In the genomic region with DNA sequence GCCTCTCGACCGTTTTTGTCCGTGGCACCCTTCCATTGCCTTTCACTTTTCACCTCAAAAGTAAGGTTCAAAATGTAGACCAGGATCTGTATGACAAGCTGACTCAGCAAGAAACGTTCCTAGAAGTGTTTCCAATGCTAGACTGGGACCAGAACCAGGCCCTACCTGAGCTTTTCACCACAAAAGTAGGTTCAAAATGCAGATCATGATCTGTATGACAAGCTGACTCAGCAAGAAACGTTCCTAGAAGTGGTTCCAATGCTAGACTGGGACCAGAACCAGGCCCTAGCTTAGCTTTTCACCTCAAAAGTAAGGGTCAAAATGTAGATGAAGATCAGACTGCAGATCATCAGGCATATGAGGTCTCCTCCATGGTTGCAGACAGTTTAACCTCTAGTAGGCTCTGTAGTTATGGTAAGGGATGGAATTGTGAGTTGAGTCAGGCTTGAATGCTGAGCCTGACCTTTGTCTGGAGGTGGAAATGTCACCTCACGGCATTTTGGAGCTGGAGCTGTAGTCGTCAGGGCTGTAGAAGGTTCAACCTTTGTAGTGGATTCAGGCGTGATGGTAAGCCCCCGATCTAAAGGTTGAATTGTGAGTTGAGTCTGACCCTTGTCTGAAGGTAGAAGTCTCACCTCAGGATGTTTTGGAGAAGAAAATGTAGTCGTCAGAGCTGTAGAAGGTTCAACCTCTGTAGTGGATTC, we compare ENCODE assay signal across 20 cellular contexts. TPM values are rescaled to one million over a fixed set of nuclear protein-coding genes. Genes with fewer than 3 reads are reported as not detected.
A peak's percentile ranks its signal among the peaks of the same experiment; 100 is the strongest.
DNase-seq lines count a peak whose midpoint lies in the region; ATAC-seq, FAIRE-seq and TF ChIP-seq lines count a peak whose summit lies in the region.
"Had no signal": no experiment of that assay in that cellular context is flagged by ENCODE, and none has a peak within 500 bp of the region (broad histone marks: within the 10 kb centered on the region; RNA-seq: fewer than 3 reads in every experiment).

No MANE protein-coding gene starts in this region.

- no peak overlapping the region for H3K27ac ChIP-seq in trophoblast cell (ENCODE audit: low read depth, low read length)
- no peak overlapping the region for H3K27ac ChIP-seq in CD8-positive, alpha-beta T cell (ENCODE audit: low read depth, low read length)
- H3K27ac ChIP-seq: 22Rv1, BLaER1, GM23248 had no signal

- no peak overlapping the region for H3K4me3 ChIP-seq in trophoblast cell (ENCODE audit: low read depth, low read length)
- no peak overlapping the region for H3K4me3 ChIP-seq in CD8-positive, alpha-beta T cell (ENCODE audit: low read depth, low read length)
- H3K4me3 ChIP-seq: BLaER1, GM12878, GM23248, HAP-1 had no signal

- intact Hi-C loops in CD8-positive, alpha-beta T cell (cut with DNase I, micrococcal nuclease): no loop called here

- no peak overlapping the region for H2BK5ac ChIP-seq in trophoblast cell (ENCODE audit: low read depth, low read length, poor library complexity)

- H3K27ac Mint-ChIP-seq in activated CD8-positive, alpha-beta memory T cell treated with anti-CD3 and anti-CD28 coated beads, Interleukin-2, amount 10 ng/mL, durations not matched to agents 7 days and 5 days: no peak overlapping the region
- H3K27ac Mint-ChIP-seq in stimulated activated naive CD8-positive, alpha-beta T cell treated with anti-CD3 and anti-CD28 coated beads, Interleukin-15, amount 100 ng/mL, for 72 hours: no peak overlapping the region
- no peak overlapping the region for H3K27ac Mint-ChIP-seq in CD8-positive, alpha-beta T cell
- H3K27ac Mint-ChIP-seq: CD14-positive monocyte; CD4-positive, alpha-beta memory T cell had no signal

- H3K4me1 ChIP-seq in trophoblast cell (ENCODE audit: control insufficient read depth in 1 of 2, insufficient read depth in 2 of 2, low read length in 2 of 2): peaks cover 7 to 8% of the 10 kb centered on the region in 2 experiments
- H3K4me1 ChIP-seq in CD8-positive, alpha-beta T cell (ENCODE audit: insufficient read depth, low read length): no peaks in the 10 kb centered on the region
- H3K4me1 ChIP-seq: BLaER1, HAP-1 had no signal

- no peak overlapping the region for H3K4me2 ChIP-seq in trophoblast cell (ENCODE audit: low read length)
- H3K4me2 ChIP-seq: BLaER1 had no signal

- peaks cover 11% of the 10 kb centered on the region for H3K9me3 Mint-ChIP-seq in activated CD8-positive, alpha-beta memory T cell treated with anti-CD3 and anti-CD28 coated beads, Interleukin-2, amount 10 ng/mL, durations not matched to agents 7 days and 5 days (ENCODE audit: low read depth)
- H3K9me3 Mint-ChIP-seq in stimulated activated naive CD8-positive, alpha-beta T cell treated with anti-CD3 and anti-CD28 coated beads, Interleukin-15, amount 100 ng/mL, for 72 hours: peaks cover 5 to 31% of the 10 kb centered on the region in 2 donors
- H3K9me3 Mint-ChIP-seq in CD8-positive, alpha-beta T cell: peaks cover 8% of the 10 kb centered on the region

- H2BK12ac ChIP-seq in trophoblast cell (ENCODE audit: low read length): peak overlapping the region; percentile 46

- no peak overlapping the region for H3K18ac ChIP-seq in trophoblast cell (ENCODE audit: low read length)

- no CpG with 5 or more reads among the region's 10 CpGs for WGBS in trophoblast cell (ENCODE audit: extremely low coverage, insufficient coverage, insufficient read length)

- H3K14ac ChIP-seq in trophoblast cell (ENCODE audit: low read length): no peak overlapping the region

- H3K23ac ChIP-seq in trophoblast cell (ENCODE audit: low read length): no peak overlapping the region

- H3K79me2 ChIP-seq in trophoblast cell (ENCODE audit: control insufficient read depth, insufficient read depth, low read length, poor library complexity): no peaks in the 10 kb centered on the region

- no peak overlapping the region for H3K4ac ChIP-seq in trophoblast cell (ENCODE audit: low read depth, low read length)

- H3K36me3 ChIP-seq in trophoblast cell (ENCODE audit: control insufficient read depth in 1 of 2, insufficient read depth in 2 of 2, low read length in 2 of 2): no peaks in the 10 kb centered on the region
- H3K36me3 ChIP-seq in CD8-positive, alpha-beta T cell (ENCODE audit: insufficient read depth, low read length): no peaks in the 10 kb centered on the region
- H3K36me3 ChIP-seq: BLaER1, HAP-1 had no signal

- no peak overlapping the region for H2BK120ac ChIP-seq in trophoblast cell (ENCODE audit: insufficient read depth, low read length, poor library complexity)

- peak; percentile 35 for DNase-seq in activated CD8-positive, alpha-beta memory T cell treated with anti-CD3 and anti-CD28 coated beads, Interleukin-2, amount 50 U/mL, for 48 hours
- DNase-seq in activated CD8-positive, alpha-beta memory T cell treated with anti-CD3 and anti-CD28 coated beads, Interleukin-2, amount 10 ng/mL, durations not matched to agents 7 days and 5 days: no peak
- DNase-seq in stimulated activated naive CD8-positive, alpha-beta T cell treated with anti-CD3 and anti-CD28 coated beads, Interleukin-15, Interleukin-2, amounts not matched to agents 100 U/mL and 50 U/mL, for 24 hours: no peak
- DNase-seq in stimulated activated naive CD8-positive, alpha-beta T cell treated with anti-CD3 and anti-CD28 coated beads, Interleukin-15, amount 100 ng/mL, for 72 hours: no peak
- DNase-seq in trophoblast cell (no peak), D721Med (ENCODE audit: insufficient read length, low spot score) (no peak)
- no peak for DNase-seq in CD8-positive, alpha-beta T cell
- DNase-seq: Calu3; CD4-positive, alpha-beta memory T cell; DMS 273 treated with DMSO at 0.1 percent for 48 hours; DMS53; DND-41; EL; GM23248; KBM-7 had no signal

- H3K4me3 Mint-ChIP-seq in activated CD8-positive, alpha-beta memory T cell treated with anti-CD3 and anti-CD28 coated beads, Interleukin-2, amount 10 ng/mL, durations not matched to agents 7 days and 5 days: no peak overlapping the region
- no peak overlapping the region for H3K4me3 Mint-ChIP-seq in stimulated activated naive CD8-positive, alpha-beta T cell treated with anti-CD3 and anti-CD28 coated beads, Interleukin-15, amount 100 ng/mL, for 72 hours
- no peak overlapping the region for H3K4me3 Mint-ChIP-seq in CD8-positive, alpha-beta T cell
- H3K4me3 Mint-ChIP-seq: CD14-positive monocyte; CD4-positive, alpha-beta memory T cell had no signal

- peaks cover 43% of the 10 kb centered on the region for H3K27me3 Mint-ChIP-seq in activated CD8-positive, alpha-beta memory T cell treated with anti-CD3 and anti-CD28 coated beads, Interleukin-2, amount 10 ng/mL, durations not matched to agents 7 days and 5 days
- peaks cover 55% of the 10 kb centered on the region for H3K27me3 Mint-ChIP-seq in stimulated activated naive CD8-positive, alpha-beta T cell treated with anti-CD3 and anti-CD28 coated beads, Interleukin-15, amount 100 ng/mL, for 72 hours
- H3K27me3 Mint-ChIP-seq in CD8-positive, alpha-beta T cell (ENCODE audit: low read depth): peaks cover 20% of the 10 kb centered on the region

- H2AFZ ChIP-seq in trophoblast cell (ENCODE audit: insufficient read depth, low read length, poor library complexity): no peak overlapping the region
- H2AFZ ChIP-seq: GM23248 had no signal

- H3K79me1 ChIP-seq in trophoblast cell (ENCODE audit: low read length): peaks cover 7% of the 10 kb centered on the region

- ATAC-seq in activated CD8-positive, alpha-beta memory T cell treated with anti-CD3 and anti-CD28 coated beads, Interleukin-2, amount 10 ng/mL, durations not matched to agents 7 days and 5 days: no peak
- ATAC-seq in stimulated activated naive CD8-positive, alpha-beta T cell treated with anti-CD3 and anti-CD28 coated beads, Interleukin-15, Interleukin-2, amounts not matched to agents 100 U/mL and 50 U/mL, for 24 hours: peak; percentile 79
- no peak for ATAC-seq in stimulated activated naive CD8-positive, alpha-beta T cell treated with anti-CD3 and anti-CD28 coated beads, Interleukin-15, amount 100 ng/mL, for 72 hours
- ATAC-seq in CD8-positive, alpha-beta T cell: no peak
- ATAC-seq: GM12878 had no signal

- FAIRE-seq in D721Med (lab: Jason Lieb, UNC): no peak
- FAIRE-seq: GM12878 had no signal

- peaks cover 15% of the 10 kb centered on the region for H3K36me3 Mint-ChIP-seq in activated CD8-positive, alpha-beta memory T cell treated with anti-CD3 and anti-CD28 coated beads, Interleukin-2, amount 10 ng/mL, durations not matched to agents 7 days and 5 days
- no peaks in the 10 kb centered on the region for H3K36me3 Mint-ChIP-seq in CD8-positive, alpha-beta T cell
- H3K36me3 Mint-ChIP-seq: CD14-positive monocyte; CD4-positive, alpha-beta memory T cell had no signal

- H4K12ac ChIP-seq in trophoblast cell (ENCODE audit: low read depth, low read length): no peak overlapping the region

- no peak overlapping the region for H4K8ac ChIP-seq in trophoblast cell (ENCODE audit: low read depth, low read length)

- H3K4me1 Mint-ChIP-seq in activated CD8-positive, alpha-beta memory T cell treated with anti-CD3 and anti-CD28 coated beads, Interleukin-2, amount 10 ng/mL, durations not matched to agents 7 days and 5 days: peaks cover under 1% of the 10 kb centered on the region
- H3K4me1 Mint-ChIP-seq in stimulated activated naive CD8-positive, alpha-beta T cell treated with anti-CD3 and anti-CD28 coated beads, Interleukin-15, amount 100 ng/mL, for 72 hours: no peaks in the 10 kb centered on the region
- H3K4me1 Mint-ChIP-seq in CD8-positive, alpha-beta T cell (ENCODE audit: low read depth): no peaks in the 10 kb centered on the region
- H3K4me1 Mint-ChIP-seq: CD14-positive monocyte; CD4-positive, alpha-beta memory T cell had no signal

- CTCF ChIA-PET in activated CD8-positive, alpha-beta memory T cell treated with anti-CD3 and anti-CD28 coated beads, Interleukin-2, amount 10 ng/mL, durations not matched to agents 7 days and 5 days (lab: Charles Lee): no interaction called here
- CTCF ChIA-PET in CD8-positive, alpha-beta T cell (lab: Charles Lee): interaction anchor here (1.1 kb wide), 1 partner anchor 24 kb away, joined by 3 read pairs; no protein-coding TSS in a partner anchor

- H2AK5ac ChIP-seq in trophoblast cell (ENCODE audit: low read length): no peak overlapping the region

- POLR2A ChIA-PET in CD8-positive, alpha-beta T cell (lab: Charles Lee): interaction anchor here (0.5 kb wide), 1 partner anchor 1711 kb away, joined by 3 read pairs; no protein-coding TSS in a partner anchor

- H3K9ac ChIP-seq in trophoblast cell (ENCODE audit: low read length): no peak overlapping the region
- H3K9ac ChIP-seq: BLaER1, GM23248 had no signal

- no peaks in the 10 kb centered on the region for H3K27me3 ChIP-seq in trophoblast cell (ENCODE audit: insufficient read depth, low read length)
- no peaks in the 10 kb centered on the region for H3K27me3 ChIP-seq in CD8-positive, alpha-beta T cell (ENCODE audit: insufficient read depth, low read length)

- peaks cover 13% of the 10 kb centered on the region for H3K9me3 ChIP-seq in trophoblast cell (ENCODE audit: insufficient read depth, low read depth, low read length)
- H3K9me3 ChIP-seq in CD8-positive, alpha-beta T cell (ENCODE audit: low read length): no peaks in the 10 kb centered on the region
- H3K9me3 ChIP-seq: HAP-1 had no signal

- no peak for TF ChIP-seq CTCF in CD8-positive, alpha-beta T cell (IDR thresholded peaks at IDR 0.05)
- no peak for TF ChIP-seq CTCF in D721Med (IDR thresholded peaks at IDR 0.05; ENCODE audit: insufficient read depth, missing control alignments)

- no peak overlapping the region for H4K91ac ChIP-seq in trophoblast cell (ENCODE audit: low read depth, low read length)

RNA-seq across cellular contexts. Expression of gene TMEM97, which starts 50.2 kb away (rescaled TPM):
- total RNA-seq in activated CD8-positive, alpha-beta memory T cell treated with anti-CD3 and anti-CD28 coated beads, Interleukin-2, amount 10 ng/mL, durations not matched to agents 7 days and 5 days: 10 to 100 TPM; 26.2 to 39.7 TPM
- 334 and 337 TPM in 2 replicates for polyA plus RNA-seq in trophoblast cell (2013)
- total RNA-seq in CD8-positive, alpha-beta T cell: 1 to 10 TPM; 3.7 to 4.6 TPM

Comparison
In these comparisons a context has a peak if more than half of its experiments do, and no peak if none do; other contexts are left out.
1. RNA of gene TMEM97, which starts 50.2 kb away (total RNA-seq): 26.2 to 39.7 TPM in activated CD8-positive, alpha-beta memory T cell treated with anti-CD3 and anti-CD28 coated beads, Interleukin-2, amount 10 ng/mL, durations not matched to agents 7 days and 5 days; 3.7 to 4.6 TPM in CD8-positive, alpha-beta T cell; every median in the first group is over 4 times any median in the second.